Comparison of ENCODE assay signal across 18 cellular contexts in genomic region chr11:46570790-46571398, GRCh38.
"Had no signal": no experiment of that assay in that cellular context is flagged by ENCODE, and none has a peak within 500 bp of the region (broad histone marks: within the 10 kb centered on the region; RNA-seq: fewer than 3 reads in every experiment).

No MANE protein-coding gene starts in this region.

- H3K4me3 Mint-ChIP-seq: activated CD4-positive, alpha-beta memory T cell treated with anti-CD3 and anti-CD28 coated beads for 36 hours; activated T-helper 1 cell treated with anti-CD3 and anti-CD28 coated beads, Interleukin-12 subunit alpha, Interleukin-12 subunit beta, Interleukin-2, Interleukin-4 antibody, amounts not matched to agents 30 ng/mL and 10 ng/mL and 1 ng/mL, durations not matched to agents 14 hours and 24 hours and 36 hours; naive thymus-derived CD4-positive, alpha-beta T cell; stimulated activated naive B cell treated with anti-CD40 and anti-IgM and Interleukin-4, amounts not matched to agents 10 μg/mL and 1 μg/mL and 100 μg/mL, for 72 hours; T-cell had no signal

- H3K4me3 ChIP-seq: adrenal gland, colonic mucosa, mucosa of descending colon, transverse colon, vagina had no signal

- H3K27me3 Mint-ChIP-seq: activated CD4-positive, alpha-beta memory T cell treated with anti-CD3 and anti-CD28 coated beads for 36 hours; naive thymus-derived CD4-positive, alpha-beta T cell; stimulated activated naive B cell treated with anti-CD40 and anti-IgM and Interleukin-4, amounts not matched to agents 10 μg/mL and 1 μg/mL and 100 μg/mL, for 72 hours; T-cell had no signal

- H3K27ac ChIP-seq: adrenal gland, colonic mucosa, transverse colon, vagina had no signal

- H3K27me3 ChIP-seq: adrenal gland, colonic mucosa, transverse colon, vagina had no signal

- H3K4me1 ChIP-seq: colonic mucosa had no signal

- H3K27ac Mint-ChIP-seq: activated CD4-positive, alpha-beta memory T cell treated with anti-CD3 and anti-CD28 coated beads for 36 hours; activated T-helper 1 cell treated with anti-CD3 and anti-CD28 coated beads, Interleukin-12 subunit alpha, Interleukin-12 subunit beta, Interleukin-2, Interleukin-4 antibody, amounts not matched to agents 30 ng/mL and 10 ng/mL and 1 ng/mL, durations not matched to agents 14 hours and 24 hours and 36 hours; stimulated activated naive B cell treated with anti-CD40 and anti-IgM and Interleukin-4, amounts not matched to agents 10 μg/mL and 1 μg/mL and 100 μg/mL, for 72 hours; T-cell had no signal

- H3K9me3 ChIP-seq: adrenal gland, colonic mucosa, mucosa of descending colon, transverse colon, vagina had no signal

- ATAC-seq: esophagus mucosa; mucosa of descending colon; naive thymus-derived CD4-positive, alpha-beta T cell; stimulated activated naive B cell treated with anti-CD40 and anti-IgM and Interleukin-4, amounts not matched to agents 10 μg/mL and 1 μg/mL and 100 μg/mL, for 72 hours; T-cell had no signal

- H3K36me3 ChIP-seq: adrenal gland, colonic mucosa, transverse colon, vagina had no signal

- H3K9me3 Mint-ChIP-seq: activated CD4-positive, alpha-beta memory T cell treated with anti-CD3 and anti-CD28 coated beads for 36 hours; activated T-helper 1 cell treated with anti-CD3 and anti-CD28 coated beads, Interleukin-12 subunit alpha, Interleukin-12 subunit beta, Interleukin-2, Interleukin-4 antibody, amounts not matched to agents 30 ng/mL and 10 ng/mL and 1 ng/mL, durations not matched to agents 14 hours and 24 hours and 36 hours; stimulated activated naive B cell treated with anti-CD40 and anti-IgM and Interleukin-4, amounts not matched to agents 10 μg/mL and 1 μg/mL and 100 μg/mL, for 72 hours had no signal

- DNase-seq: activated CD4-positive, alpha-beta memory T cell treated with anti-CD3 and anti-CD28 coated beads for 36 hours; activated CD4-positive, alpha-beta T cell treated with anti-CD3 and anti-CD28 coated beads for 1 hour; activated CD8-positive, alpha-beta memory T cell treated with anti-CD3 and anti-CD28 coated beads, Interleukin-2, amount 50 U/mL, for 48 hours; adrenal gland; colonic mucosa; islet precursor cell; mucosa of descending colon; naive thymus-derived CD4-positive, alpha-beta T cell; nucleus accumbens; retina; stimulated activated CD4-positive, alpha-beta T cell treated with anti-CD3 and anti-CD28 coated beads, Interleukin-2, amount 100 ng/mL, for 48 hours; stimulated activated naive B cell treated with anti-CD40 and anti-IgM and Interleukin-4, amounts not matched to agents 10 μg/mL and 1 μg/mL and 100 μg/mL, for 72 hours; T-cell; T-helper 9 cell; transverse colon had no signal
